Comparison of ENCODE assay signal across 17 cellular contexts in the genomic region with DNA sequence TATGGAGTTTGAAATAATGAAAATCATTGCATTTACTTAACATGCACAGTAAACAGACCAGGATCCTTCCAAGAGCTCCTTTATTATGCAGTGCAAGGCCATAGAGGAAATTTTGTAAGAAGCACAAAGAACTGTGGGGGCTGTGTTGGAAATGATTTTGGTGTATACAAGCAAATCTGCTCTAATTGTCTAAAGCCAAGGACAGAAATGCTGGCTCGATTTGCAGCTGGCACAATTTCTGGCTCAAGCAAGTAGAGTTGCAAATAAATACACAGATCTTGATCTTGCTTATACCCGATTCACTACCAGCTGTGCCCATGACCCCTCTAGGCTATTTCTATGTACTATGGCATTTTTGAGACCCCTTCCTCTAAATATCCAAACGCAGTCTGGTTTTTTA.
DNase-seq lines count a peak whose midpoint lies in the region; ATAC-seq and TF ChIP-seq lines count a peak whose summit lies in the region.
"Had no signal": no experiment of that assay in that cellular context is flagged by ENCODE, and none has a peak within 500 bp of the region (broad histone marks: within the 10 kb centered on the region; RNA-seq: fewer than 3 reads in every experiment).

No MANE protein-coding gene starts in this region.

- H3K56ac ChIP-seq in H9 (ENCODE audit: insufficient read length, low read depth, low read length): no peak overlapping the region

- H3K27me3 Mint-ChIP-seq in GM23338 (ENCODE audit: insufficient read depth, low read depth, poor library complexity) (peaks cover 3% of the 10 kb centered on the region), H9 (ENCODE audit: low read depth) (no peaks in the 10 kb centered on the region)
- H3K27me3 Mint-ChIP-seq: CD4-positive, alpha-beta T cell had no signal

- H2BK20ac ChIP-seq in H9 (ENCODE audit: low read depth, low read length, poor library complexity, severe bottlenecking): no peak overlapping the region

- H3K9me3 Mint-ChIP-seq in GM23338: no peaks in the 10 kb centered on the region
- no peaks in the 10 kb centered on the region; a peak in 1 of 5 replicates for H3K9me3 Mint-ChIP-seq in H9
- H3K9me3 Mint-ChIP-seq: CD4-positive, alpha-beta T cell; T-cell had no signal

- no peak overlapping the region for H3K18ac ChIP-seq in H9 (ENCODE audit: insufficient read length, low read depth, low read length)

- no peak overlapping the region for H2BK120ac ChIP-seq in H9 (ENCODE audit: low read depth, low read length, poor library complexity, severe bottlenecking)

- no peak overlapping the region for H3T11ph ChIP-seq in H9 (ENCODE audit: low read length)

- no peak overlapping the region for H2BK12ac ChIP-seq in H9 (ENCODE audit: insufficient read length, low read depth, low read length)

- H3K27me3 ChIP-seq in GM23338 (ENCODE audit: insufficient read depth) (no peaks in the 10 kb centered on the region), H9 (ENCODE audit: insufficient read depth, low read length) (no peaks in the 10 kb centered on the region)
- H3K27me3 ChIP-seq: BE2C had no signal

- no peak overlapping the region for H3K23ac ChIP-seq in H9 (ENCODE audit: insufficient read length, low read depth, low read length)

- H3K4me1 Mint-ChIP-seq in GM23338 (peaks cover 33% of the 10 kb centered on the region), H9 (peaks cover 32 to 40% of the 10 kb centered on the region in 2 experiments)

- H3K27ac ChIP-seq in GM23338 (ENCODE audit: low read depth) (no peak overlapping the region), VCaP (peak overlapping the region; percentile 67), H9 (ENCODE audit: insufficient read length, low read depth, low read length) (no peak overlapping the region)
- H3K27ac ChIP-seq: KMS-11 had no signal

- no peak overlapping the region for H2BK15ac ChIP-seq in H9 (ENCODE audit: low read depth, low read length)

- H4K5ac ChIP-seq in H9 (ENCODE audit: insufficient read length, low read depth, low read length): no peak overlapping the region

- no peaks in the 10 kb centered on the region for H3K36me3 ChIP-seq in GM23338 (ENCODE audit: insufficient read depth)
- H3K36me3 ChIP-seq: BE2C had no signal

- H4K8ac ChIP-seq in H9 (replicated peaks; ENCODE audit: insufficient read length, low read depth, low read length): no peak overlapping the region

- H3K9me3 ChIP-seq in H9 (ENCODE audit: control insufficient read depth, low read depth, low read length): no peaks in the 10 kb centered on the region
- H3K9me3 ChIP-seq: BE2C, SK-N-SH had no signal

- H2AFZ ChIP-seq in GM23338: no peak overlapping the region
- H2AFZ ChIP-seq in H9 (ENCODE audit: low read length): no peak overlapping the region

- H2AK5ac ChIP-seq in H9 (ENCODE audit: insufficient read length, low read length): no peak overlapping the region

- H4K91ac ChIP-seq in H9 (ENCODE audit: insufficient read length, low read depth, low read length): no peak overlapping the region

- no peaks in the 10 kb centered on the region for H3K36me3 Mint-ChIP-seq in GM23338 (ENCODE audit: low read depth)
- no peaks in the 10 kb centered on the region for H3K36me3 Mint-ChIP-seq in H9 (ENCODE audit: insufficient read depth in 1 of 3, low read depth in 3 of 3)
- H3K36me3 Mint-ChIP-seq: T-cell had no signal

- no peak overlapping the region for H3K9ac ChIP-seq in H9 (ENCODE audit: extremely low read depth, insufficient read length, low read length)
- H3K9ac ChIP-seq: KMS-11, SK-N-SH had no signal

- H4K20me1 ChIP-seq in GM23338 (replicated peaks; ENCODE audit: insufficient read depth) (no peaks in the 10 kb centered on the region), H9 (ENCODE audit: control insufficient read depth, insufficient read depth, insufficient read length) (no peaks in the 10 kb centered on the region)

- no peak for ATAC-seq in GM23338
- ATAC-seq: T-cell had no signal

- no peak overlapping the region for H3K4me3 ChIP-seq in GM23338

- H3K79me2 ChIP-seq in GM23338 (replicated peaks; ENCODE audit: insufficient read depth) (no peaks in the 10 kb centered on the region), H9 (ENCODE audit: insufficient read depth, low read length) (no peaks in the 10 kb centered on the region)

- no peak overlapping the region for H3K4me3 Mint-ChIP-seq in GM23338
- H3K4me3 Mint-ChIP-seq in H9: no peak overlapping the region
- H3K4me3 Mint-ChIP-seq: CD4-positive, alpha-beta T cell; T-cell had no signal

- TF ChIP-seq CTCF in GM23338 (conservative IDR thresholded peaks at IDR 0.05; ENCODE audit: low read depth in 2 of 2) (no peak), VCaP (conservative IDR thresholded peaks at IDR 0.05) (no peak), H9 (conservative IDR thresholded peaks at IDR 0.05) (no peak)

- H3K14ac ChIP-seq in H9 (ENCODE audit: insufficient read depth, low read length): no peak overlapping the region

- WGBS in H9 (ENCODE audit: extremely low coverage, insufficient read length, low lambda C conversion rate): no CpG with 5 or more reads among the region's 3 CpGs

- H3K4me2 ChIP-seq in GM23338 (no peak overlapping the region), H9 (ENCODE audit: insufficient read depth, insufficient read length, low read length) (no peak overlapping the region)
- H3K4me2 ChIP-seq: KMS-11, SK-N-SH had no signal

- H3K9me2 ChIP-seq in GM23338 (ENCODE audit: insufficient read depth): peaks cover 7% of the 10 kb centered on the region; the same call in 1 of the 2 replicates
- H3K9me2 ChIP-seq: SK-N-SH had no signal

- H2BK5ac ChIP-seq in H9 (ENCODE audit: insufficient read length, low read length): no peak overlapping the region

- H3F3A ChIP-seq in GM23338 (replicated peaks; ENCODE audit: low read depth): no peaks in the 10 kb centered on the region

- DNase-seq in COR-L47 (lab: John Stamatoyannopoulos, UW) (peak; percentile 75), GM23338 (ENCODE audit: low spot score) (no peak), pons (ENCODE audit: low spot score) (peak; percentile 15), medulla oblongata (ENCODE audit: extremely low spot score) (no peak), H9 (no peak)
- DNase-seq in activated CD8-positive, alpha-beta memory T cell treated with anti-CD3 and anti-CD28 coated beads, Interleukin-2, amount 50 U/mL, for 4 hours: no peak
- DNase-seq: BE2C; Calu3; CD4-positive, alpha-beta T cell; NCI-H1048; NCI-H2171 treated with DMSO at 0.1 percent for 48 hours; NCI-H82; Right ventricle myocardium superior; SK-N-SH; T-cell had no signal

- H3K79me1 ChIP-seq in H9 (ENCODE audit: insufficient read depth, low read depth, low read length, poor library complexity, severe bottlenecking): no peaks in the 10 kb centered on the region

- H3K23me2 ChIP-seq in H9 (ENCODE audit: insufficient read length, low read depth, low read length, poor library complexity, severe bottlenecking): no peaks in the 10 kb centered on the region

- H3K4me1 ChIP-seq in GM23338 (ENCODE audit: insufficient read depth): peaks cover 36% of the 10 kb centered on the region
- H3K4me1 ChIP-seq in H9 (ENCODE audit: insufficient read depth, low read length): peaks cover 7% of the 10 kb centered on the region; the same call in 1 of the 2 replicates
- H3K4me1 ChIP-seq: BE2C had no signal

- no peak overlapping the region for H3K4ac ChIP-seq in H9 (ENCODE audit: low read depth, low read length)

- H3K27ac Mint-ChIP-seq in GM23338: peak overlapping the region; percentile 39; the same call in 1 of the 2 replicates
- H3K27ac Mint-ChIP-seq in H9: no peak overlapping the region
- H3K27ac Mint-ChIP-seq: CD4-positive, alpha-beta T cell; T-cell had no signal

TF ChIP-seq in GM23338, 12 proteins besides CTCF, POLR2A, EP300 and RAD21 (continues in another document):
- TF ChIP-seq ZNF331 (CRISPR knock-in tag; IDR thresholded peaks at IDR 0.05; ENCODE audit: low read depth) (no peak), REST (IDR thresholded peaks at IDR 0.05; ENCODE audit: unreplicated experiment) (no peak), JUNB (IDR thresholded peaks at IDR 0.05; ENCODE audit: unreplicated experiment) (no peak), ETS1 (IDR thresholded peaks at IDR 0.05) (no peak), POLR2AphosphoS5 (IDR thresholded peaks at IDR 0.05; ENCODE audit: low read depth) (no peak), CREB1 (CRISPR knock-in tag; IDR thresholded peaks at IDR 0.05; ENCODE audit: low read depth) (no peak)

Comparison
In these comparisons a context has a peak if more than half of its experiments do, and no peak if none do; other contexts are left out.
1. DNase-seq: peak in COR-L47 (single experiment) and pons (single experiment); none in GM23338 (single experiment), medulla oblongata (single experiment), H9 (single experiment) and activated CD8-positive, alpha-beta memory T cell treated with anti-CD3 and anti-CD28 coated beads, Interleukin-2, amount 50 U/mL, for 4 hours (single experiment).